In the genomic region with DNA sequence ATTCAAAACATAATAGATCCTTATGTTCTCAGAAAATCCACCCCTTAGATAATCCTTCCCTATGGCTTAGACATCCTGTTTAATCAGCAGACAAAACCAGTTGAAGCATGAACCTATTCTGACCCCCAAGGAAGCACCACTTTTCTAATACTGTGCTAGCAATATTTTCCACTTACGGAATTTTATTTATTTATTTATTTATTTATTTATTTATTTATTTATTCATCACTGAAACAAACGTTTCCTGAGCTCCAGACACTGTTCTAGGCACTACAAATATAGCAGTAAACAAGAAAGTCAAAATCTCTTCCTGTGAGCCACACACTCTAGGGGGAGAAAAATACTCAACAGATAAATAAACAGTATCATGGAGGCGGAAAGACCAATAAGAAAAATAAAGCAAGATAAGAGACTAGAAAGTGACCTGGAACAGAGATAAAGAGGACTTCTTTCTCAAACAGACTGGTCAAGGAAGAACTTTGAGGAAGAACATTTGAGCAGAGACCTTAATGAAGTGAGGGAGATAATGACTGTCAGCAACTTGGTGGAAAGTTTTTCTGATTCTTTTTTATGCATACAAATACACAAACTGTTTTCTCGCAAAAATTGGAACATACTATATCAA, we compare ENCODE assay signal across 1 cellular context.
TF ChIP-seq lines count a peak whose summit lies in the region.

No MANE protein-coding gene starts in this region.

TF ChIP-seq in K562, 482 proteins besides CTCF, POLR2A, EP300 and RAD21 (continued from another document and continues in another):
- TF ChIP-seq TAF1 (IDR thresholded peaks at IDR 0.05; ENCODE audit: control insufficient read depth, extremely low read depth, insufficient read depth, low read length, severe bottlenecking) (no peak), SETDB1 (IDR thresholded peaks at IDR 0.05; ENCODE audit: low read length) (no peak), GTF2E2 (tag; IDR thresholded peaks at IDR 0.05) (no peak), U2AF2 (optimal IDR thresholded peaks at IDR 0.05; ENCODE audit: low read depth, low read length) (no peak), ZNF174 (CRISPR knock-in tag; IDR thresholded peaks at IDR 0.05) (no peak), CBX1 (IDR thresholded peaks at IDR 0.05; ENCODE audit: low read depth) (no peak), ZBED1 (IDR thresholded peaks at IDR 0.05) (no peak), SMARCA4 (IDR thresholded peaks at IDR 0.05) (peak; percentile 36; the same call in 1 of the 2 replicates), MYNN (IDR thresholded peaks at IDR 0.05) (0 out of 2 replicates have a peak, but pooled peaks have one; percentile 52), MYNN (CRISPR knock-in tag; IDR thresholded peaks at IDR 0.05) (no peak), MECOM (CRISPR knock-in tag; IDR thresholded peaks at IDR 0.05) (peak; percentile 67; the same call in 1 of the 2 replicates), RCOR1 (IDR thresholded peaks at IDR 0.05; ENCODE audit: borderline replicate concordance in 1 of 2, low read depth in 2 of 2, low read length in 2 of 2) (peak in 1 of 2 experiments; percentile 42; a peak in 1 of 4 replicates), ARHGAP35 (IDR thresholded peaks at IDR 0.05; ENCODE audit: partially characterized antibody) (no peak), ZNF764 (CRISPR knock-in tag; IDR thresholded peaks at IDR 0.05; ENCODE audit: low read depth) (no peak), ZNF184 (CRISPR knock-in tag; IDR thresholded peaks at IDR 0.05) (no peak), ZNF77 (CRISPR knock-in tag; IDR thresholded peaks at IDR 0.05) (no peak), MEF2A (IDR thresholded peaks at IDR 0.05; ENCODE audit: control insufficient read depth, low read depth, low read length) (no peak), TBL1XR1 (IDR thresholded peaks at IDR 0.05; ENCODE audit: low read length in 2 of 2) (no peak), LCOR (CRISPR knock-in tag; IDR thresholded peaks at IDR 0.05) (no peak), KLF16 (IDR thresholded peaks at IDR 0.05) (no peak), ZNF354B (CRISPR knock-in tag; IDR thresholded peaks at IDR 0.05) (no peak), PTBP1 (IDR thresholded peaks at IDR 0.05; ENCODE audit: low read depth, low read length) (no peak), SREBF2 (CRISPR knock-in tag; IDR thresholded peaks at IDR 0.05) (no peak), TEAD2 (tag; IDR thresholded peaks at IDR 0.05) (no peak), ZC3H4 (CRISPR knock-in tag; IDR thresholded peaks at IDR 0.05; ENCODE audit: borderline replicate concordance) (no peak), ZFPM2 (CRISPR knock-in tag; IDR thresholded peaks at IDR 0.05) (no peak), ZNF143 (CRISPR knock-in tag; IDR thresholded peaks at IDR 0.05) (no peak), ZC3H11A (IDR thresholded peaks at IDR 0.05; ENCODE audit: low read depth, low read length) (no peak), BACH1 (tag; IDR thresholded peaks at IDR 0.05) (no peak), RNF2 (IDR thresholded peaks at IDR 0.05) (no peak), SMARCE1 (IDR thresholded peaks at IDR 0.05) (peak; percentile 64; the same call in 1 of the 2 replicates), CBFA2T3 (IDR thresholded peaks at IDR 0.05) (peak; percentile 31; the same call in 1 of the 2 replicates), WHSC1 (IDR thresholded peaks at IDR 0.05; ENCODE audit: low read length) (no peak), HMG20A (CRISPR knock-in tag; conservative IDR thresholded peaks at IDR 0.05) (no peak), NONO (IDR thresholded peaks at IDR 0.05; ENCODE audit: low read depth in 2 of 2, low read length in 1 of 2) (no peak), NFRKB (IDR thresholded peaks at IDR 0.05; ENCODE audit: low read depth) (no peak)
- TF ChIP-seq, protein P1, sequence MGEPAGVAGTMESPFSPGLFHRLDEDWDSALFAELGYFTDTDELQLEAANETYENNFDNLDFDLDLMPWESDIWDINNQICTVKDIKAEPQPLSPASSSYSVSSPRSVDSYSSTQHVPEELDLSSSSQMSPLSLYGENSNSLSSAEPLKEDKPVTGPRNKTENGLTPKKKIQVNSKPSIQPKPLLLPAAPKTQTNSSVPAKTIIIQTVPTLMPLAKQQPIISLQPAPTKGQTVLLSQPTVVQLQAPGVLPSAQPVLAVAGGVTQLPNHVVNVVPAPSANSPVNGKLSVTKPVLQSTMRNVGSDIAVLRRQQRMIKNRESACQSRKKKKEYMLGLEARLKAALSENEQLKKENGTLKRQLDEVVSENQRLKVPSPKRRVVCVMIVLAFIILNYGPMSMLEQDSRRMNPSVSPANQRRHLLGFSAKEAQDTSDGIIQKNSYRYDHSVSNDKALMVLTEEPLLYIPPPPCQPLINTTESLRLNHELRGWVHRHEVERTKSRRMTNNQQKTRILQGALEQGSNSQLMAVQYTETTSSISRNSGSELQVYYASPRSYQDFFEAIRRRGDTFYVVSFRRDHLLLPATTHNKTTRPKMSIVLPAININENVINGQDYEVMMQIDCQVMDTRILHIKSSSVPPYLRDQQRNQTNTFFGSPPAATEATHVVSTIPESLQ (CRISPR knock-in tag; IDR thresholded peaks at IDR 0.05): no peak
- TF ChIP-seq, protein P2, sequence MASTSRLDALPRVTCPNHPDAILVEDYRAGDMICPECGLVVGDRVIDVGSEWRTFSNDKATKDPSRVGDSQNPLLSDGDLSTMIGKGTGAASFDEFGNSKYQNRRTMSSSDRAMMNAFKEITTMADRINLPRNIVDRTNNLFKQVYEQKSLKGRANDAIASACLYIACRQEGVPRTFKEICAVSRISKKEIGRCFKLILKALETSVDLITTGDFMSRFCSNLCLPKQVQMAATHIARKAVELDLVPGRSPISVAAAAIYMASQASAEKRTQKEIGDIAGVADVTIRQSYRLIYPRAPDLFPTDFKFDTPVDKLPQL (IDR thresholded peaks at IDR 0.05; ENCODE audit: extremely low read depth, insufficient read length): no peak
- TF ChIP-seq, protein P3, sequence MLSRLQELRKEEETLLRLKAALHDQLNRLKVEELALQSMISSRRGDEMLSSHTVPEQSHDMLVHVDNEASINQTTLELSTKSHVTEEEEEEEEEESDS (CRISPR knock-in tag; IDR thresholded peaks at IDR 0.05): no peak
- TF ChIP-seq, protein P4, sequence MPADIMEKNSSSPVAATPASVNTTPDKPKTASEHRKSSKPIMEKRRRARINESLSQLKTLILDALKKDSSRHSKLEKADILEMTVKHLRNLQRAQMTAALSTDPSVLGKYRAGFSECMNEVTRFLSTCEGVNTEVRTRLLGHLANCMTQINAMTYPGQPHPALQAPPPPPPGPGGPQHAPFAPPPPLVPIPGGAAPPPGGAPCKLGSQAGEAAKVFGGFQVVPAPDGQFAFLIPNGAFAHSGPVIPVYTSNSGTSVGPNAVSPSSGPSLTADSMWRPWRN (IDR thresholded peaks at IDR 0.05; ENCODE audit: low read depth): no peak
- TF ChIP-seq, protein P5, sequence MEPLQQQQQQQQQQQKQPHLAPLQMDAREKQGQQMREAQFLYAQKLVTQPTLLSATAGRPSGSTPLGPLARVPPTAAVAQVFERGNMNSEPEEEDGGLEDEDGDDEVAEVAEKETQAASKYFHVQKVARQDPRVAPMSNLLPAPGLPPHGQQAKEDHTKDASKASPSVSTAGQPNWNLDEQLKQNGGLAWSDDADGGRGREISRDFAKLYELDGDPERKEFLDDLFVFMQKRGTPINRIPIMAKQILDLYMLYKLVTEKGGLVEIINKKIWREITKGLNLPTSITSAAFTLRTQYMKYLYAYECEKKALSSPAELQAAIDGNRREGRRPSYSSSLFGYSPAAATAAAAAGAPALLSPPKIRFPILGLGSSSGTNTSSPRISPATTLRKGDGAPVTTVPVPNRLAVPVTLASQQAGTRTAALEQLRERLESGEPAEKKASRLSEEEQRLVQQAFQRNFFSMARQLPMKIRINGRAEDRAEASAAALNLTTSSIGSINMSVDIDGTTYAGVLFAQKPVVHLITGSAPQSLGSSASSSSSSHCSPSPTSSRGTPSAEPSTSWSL (CRISPR knock-in tag; IDR thresholded peaks at IDR 0.05; ENCODE audit: borderline replicate concordance): no peak
- TF ChIP-seq, protein P6, sequence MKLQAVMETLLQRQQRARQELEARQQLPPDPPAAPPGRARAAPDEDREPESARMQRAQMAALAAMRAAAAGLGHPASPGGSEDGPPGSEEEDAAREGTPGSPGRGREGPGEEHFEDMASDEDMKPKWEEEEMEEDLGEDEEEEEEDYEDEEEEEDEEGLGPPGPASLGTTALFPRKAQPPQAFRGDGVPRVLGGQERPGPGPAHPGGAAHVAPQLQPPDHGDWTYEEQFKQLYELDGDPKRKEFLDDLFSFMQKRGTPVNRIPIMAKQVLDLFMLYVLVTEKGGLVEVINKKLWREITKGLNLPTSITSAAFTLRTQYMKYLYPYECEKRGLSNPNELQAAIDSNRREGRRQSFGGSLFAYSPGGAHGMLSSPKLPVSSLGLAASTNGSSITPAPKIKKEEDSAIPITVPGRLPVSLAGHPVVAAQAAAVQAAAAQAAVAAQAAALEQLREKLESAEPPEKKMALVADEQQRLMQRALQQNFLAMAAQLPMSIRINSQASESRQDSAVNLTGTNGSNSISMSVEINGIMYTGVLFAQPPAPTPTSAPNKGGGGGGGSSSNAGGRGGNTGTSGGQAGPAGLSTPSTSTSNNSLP (IDR thresholded peaks at IDR 0.05; ENCODE audit: borderline replicate concordance, low read depth, low read length): peak; percentile 17; the same call in 1 of the 2 replicates
- TF ChIP-seq, protein P7, sequence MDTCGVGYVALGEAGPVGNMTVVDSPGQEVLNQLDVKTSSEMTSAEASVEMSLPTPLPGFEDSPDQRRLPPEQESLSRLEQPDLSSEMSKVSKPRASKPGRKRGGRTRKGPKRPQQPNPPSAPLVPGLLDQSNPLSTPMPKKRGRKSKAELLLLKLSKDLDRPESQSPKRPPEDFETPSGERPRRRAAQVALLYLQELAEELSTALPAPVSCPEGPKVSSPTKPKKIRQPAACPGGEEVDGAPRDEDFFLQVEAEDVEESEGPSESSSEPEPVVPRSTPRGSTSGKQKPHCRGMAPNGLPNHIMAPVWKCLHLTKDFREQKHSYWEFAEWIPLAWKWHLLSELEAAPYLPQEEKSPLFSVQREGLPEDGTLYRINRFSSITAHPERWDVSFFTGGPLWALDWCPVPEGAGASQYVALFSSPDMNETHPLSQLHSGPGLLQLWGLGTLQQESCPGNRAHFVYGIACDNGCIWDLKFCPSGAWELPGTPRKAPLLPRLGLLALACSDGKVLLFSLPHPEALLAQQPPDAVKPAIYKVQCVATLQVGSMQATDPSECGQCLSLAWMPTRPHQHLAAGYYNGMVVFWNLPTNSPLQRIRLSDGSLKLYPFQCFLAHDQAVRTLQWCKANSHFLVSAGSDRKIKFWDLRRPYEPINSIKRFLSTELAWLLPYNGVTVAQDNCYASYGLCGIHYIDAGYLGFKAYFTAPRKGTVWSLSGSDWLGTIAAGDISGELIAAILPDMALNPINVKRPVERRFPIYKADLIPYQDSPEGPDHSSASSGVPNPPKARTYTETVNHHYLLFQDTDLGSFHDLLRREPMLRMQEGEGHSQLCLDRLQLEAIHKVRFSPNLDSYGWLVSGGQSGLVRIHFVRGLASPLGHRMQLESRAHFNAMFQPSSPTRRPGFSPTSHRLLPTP (IDR thresholded peaks at IDR 0.05; ENCODE audit: borderline replicate concordance, extremely low read depth, insufficient read length): no peak
- TF ChIP-seq, protein P8, sequence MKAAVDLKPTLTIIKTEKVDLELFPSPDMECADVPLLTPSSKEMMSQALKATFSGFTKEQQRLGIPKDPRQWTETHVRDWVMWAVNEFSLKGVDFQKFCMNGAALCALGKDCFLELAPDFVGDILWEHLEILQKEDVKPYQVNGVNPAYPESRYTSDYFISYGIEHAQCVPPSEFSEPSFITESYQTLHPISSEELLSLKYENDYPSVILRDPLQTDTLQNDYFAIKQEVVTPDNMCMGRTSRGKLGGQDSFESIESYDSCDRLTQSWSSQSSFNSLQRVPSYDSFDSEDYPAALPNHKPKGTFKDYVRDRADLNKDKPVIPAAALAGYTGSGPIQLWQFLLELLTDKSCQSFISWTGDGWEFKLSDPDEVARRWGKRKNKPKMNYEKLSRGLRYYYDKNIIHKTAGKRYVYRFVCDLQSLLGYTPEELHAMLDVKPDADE (conservative IDR thresholded peaks at IDR 0.05; ENCODE audit: control insufficient read depth, low read depth, low read length): no peak
- TF ChIP-seq, protein P9, sequence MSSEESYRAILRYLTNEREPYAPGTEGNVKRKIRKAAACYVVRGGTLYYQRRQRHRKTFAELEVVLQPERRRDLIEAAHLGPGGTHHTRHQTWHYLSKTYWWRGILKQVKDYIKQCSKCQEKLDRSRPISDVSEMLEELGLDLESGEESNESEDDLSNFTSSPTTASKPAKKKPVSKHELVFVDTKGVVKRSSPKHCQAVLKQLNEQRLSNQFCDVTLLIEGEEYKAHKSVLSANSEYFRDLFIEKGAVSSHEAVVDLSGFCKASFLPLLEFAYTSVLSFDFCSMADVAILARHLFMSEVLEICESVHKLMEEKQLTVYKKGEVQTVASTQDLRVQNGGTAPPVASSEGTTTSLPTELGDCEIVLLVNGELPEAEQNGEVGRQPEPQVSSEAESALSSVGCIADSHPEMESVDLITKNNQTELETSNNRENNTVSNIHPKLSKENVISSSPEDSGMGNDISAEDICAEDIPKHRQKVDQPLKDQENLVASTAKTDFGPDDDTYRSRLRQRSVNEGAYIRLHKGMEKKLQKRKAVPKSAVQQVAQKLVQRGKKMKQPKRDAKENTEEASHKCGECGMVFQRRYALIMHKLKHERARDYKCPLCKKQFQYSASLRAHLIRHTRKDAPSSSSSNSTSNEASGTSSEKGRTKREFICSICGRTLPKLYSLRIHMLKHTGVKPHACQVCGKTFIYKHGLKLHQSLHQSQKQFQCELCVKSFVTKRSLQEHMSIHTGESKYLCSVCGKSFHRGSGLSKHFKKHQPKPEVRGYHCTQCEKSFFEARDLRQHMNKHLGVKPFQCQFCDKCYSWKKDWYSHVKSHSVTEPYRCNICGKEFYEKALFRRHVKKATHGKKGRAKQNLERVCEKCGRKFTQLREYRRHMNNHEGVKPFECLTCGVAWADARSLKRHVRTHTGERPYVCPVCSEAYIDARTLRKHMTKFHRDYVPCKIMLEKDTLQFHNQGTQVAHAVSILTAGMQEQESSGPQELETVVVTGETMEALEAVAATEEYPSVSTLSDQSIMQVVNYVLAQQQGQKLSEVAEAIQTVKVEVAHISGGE (CRISPR knock-in tag; IDR thresholded peaks at IDR 0.05): no peak
